Comparison of ENCODE assay signal across 8 cellular contexts in genomic region chr18:46281185-46282176, GRCh38.
A peak's percentile ranks its signal among the peaks of the same experiment; 100 is the strongest.
DNase-seq lines count a peak whose midpoint lies in the region; ATAC-seq and TF ChIP-seq lines count a peak whose summit lies in the region.

No MANE protein-coding gene starts in this region.

- DNase-seq in LNCaP clone FGC (ENCODE audit: low read depth) (peak; percentile 47), SJCRH30 (peak; percentile 56 to 78), germinal center (ENCODE audit: low spot score) (peak; percentile 60), trophoblast cell (peak; percentile 66 to 80), uterus (peak in 1 of 2 donors; percentile 38)
- peak in 3 of 4 experiments; percentile 4 to 43 (median 32) for DNase-seq in activated naive CD4-positive, alpha-beta T cell (lab: John Stamatoyannopoulos, UW)

- H3K4me3 ChIP-seq in DOHH2 (ENCODE audit: low read length) (no peak overlapping the region), LNCaP clone FGC (ENCODE audit: low read depth, low read length) (no peak overlapping the region), SJCRH30 (no peak overlapping the region), trophoblast cell (ENCODE audit: low read depth, low read length) (no peak overlapping the region), uterus (no peak overlapping the region)

- no peaks in the 10 kb centered on the region for H3K9me2 ChIP-seq in DOHH2 (replicated peaks; ENCODE audit: control insufficient read depth, low read length)

- H4K20me1 ChIP-seq in DOHH2 (ENCODE audit: control insufficient read depth, insufficient read depth, low read depth, low read length) = no peaks in the 10 kb centered on the region

- H3K4me2 ChIP-seq in DOHH2 (ENCODE audit: low read length) (no peak overlapping the region), trophoblast cell (ENCODE audit: low read length) (no peak overlapping the region)

- no peak overlapping the region for H4K91ac ChIP-seq in trophoblast cell (ENCODE audit: low read depth, low read length)

- H3K4ac ChIP-seq in trophoblast cell (ENCODE audit: low read depth, low read length) = no peak overlapping the region

- ATAC-seq in GM21737 (IDR thresholded peaks at IDR 0.05; ENCODE audit: unreplicated experiment) = peak; percentile 66

- H3K14ac ChIP-seq in trophoblast cell (ENCODE audit: low read length) = no peak overlapping the region

- TF ChIP-seq POLR2A in uterus (IDR thresholded peaks at IDR 0.05) = no peak

- H3K79me2 ChIP-seq in DOHH2 (ENCODE audit: control insufficient read depth, low read length) = no peaks in the 10 kb centered on the region
- no peaks in the 10 kb centered on the region for H3K79me2 ChIP-seq in trophoblast cell (ENCODE audit: control insufficient read depth, insufficient read depth, low read length, poor library complexity)

- H3K23ac ChIP-seq in trophoblast cell (ENCODE audit: low read length) = no peak overlapping the region

- no peak overlapping the region for H2AFZ ChIP-seq in trophoblast cell (ENCODE audit: insufficient read depth, low read length, poor library complexity)

- no peaks in the 10 kb centered on the region for H3F3A ChIP-seq in DOHH2 (ENCODE audit: control insufficient read depth, insufficient read depth)

- no peak overlapping the region for H4K8ac ChIP-seq in trophoblast cell (ENCODE audit: low read depth, low read length)

- no peaks in the 10 kb centered on the region for H3K4me1 ChIP-seq in DOHH2 (ENCODE audit: control insufficient read depth, low read length)
- H3K4me1 ChIP-seq in SJCRH30 = peaks cover 8% of the 10 kb centered on the region
- peaks cover 0 to 4% of the 10 kb centered on the region in 2 experiments for H3K4me1 ChIP-seq in trophoblast cell (ENCODE audit: control insufficient read depth in 1 of 2, insufficient read depth in 2 of 2, low read length in 2 of 2)
- H3K4me1 ChIP-seq in uterus = no peaks in the 10 kb centered on the region

- H3K18ac ChIP-seq in trophoblast cell (ENCODE audit: low read length) = no peak overlapping the region

- H2BK5ac ChIP-seq in trophoblast cell (ENCODE audit: low read depth, low read length, poor library complexity) = no peak overlapping the region

- H3K9me3 ChIP-seq in DOHH2 (ENCODE audit: control insufficient read depth, insufficient read depth, low read length) (no peaks in the 10 kb centered on the region), SJCRH30 (replicated peaks) (no peaks in the 10 kb centered on the region), trophoblast cell (ENCODE audit: insufficient read depth, low read depth, low read length) (no peaks in the 10 kb centered on the region), uterus (no peaks in the 10 kb centered on the region)

- H2BK12ac ChIP-seq in trophoblast cell (ENCODE audit: low read length) = no peak overlapping the region

- H3K36me3 ChIP-seq in DOHH2 (ENCODE audit: control insufficient read depth, low read length) (no peaks in the 10 kb centered on the region), SJCRH30 (no peaks in the 10 kb centered on the region), trophoblast cell (ENCODE audit: control insufficient read depth in 1 of 2, insufficient read depth in 2 of 2, low read length in 2 of 2) (no peaks in the 10 kb centered on the region), uterus (no peaks in the 10 kb centered on the region)

- no peak overlapping the region for H2BK120ac ChIP-seq in trophoblast cell (ENCODE audit: insufficient read depth, low read length, poor library complexity)

- H3K27me3 ChIP-seq in DOHH2 (ENCODE audit: control insufficient read depth, low read length) (peaks cover 3% of the 10 kb centered on the region; the same call in 1 of the 2 replicates), SJCRH30 (no peaks in the 10 kb centered on the region), trophoblast cell (ENCODE audit: insufficient read depth, low read length) (no peaks in the 10 kb centered on the region), uterus (no peaks in the 10 kb centered on the region)

- WGBS in trophoblast cell (ENCODE audit: extremely low coverage, insufficient coverage, insufficient read length) = no CpG with 5 or more reads among the region's 15 CpGs

- H3K27ac ChIP-seq in DOHH2 (ENCODE audit: low read depth, low read length) (no peak overlapping the region), SJCRH30 (no peak overlapping the region), trophoblast cell (ENCODE audit: low read depth, low read length) (no peak overlapping the region), uterus (no peak overlapping the region)

- no peaks in the 10 kb centered on the region for H3K79me1 ChIP-seq in trophoblast cell (ENCODE audit: low read length)

- intact Hi-C loops in uterus (cut with DNase I; ENCODE audit: low total_unique reads) = no loop called here

- no peak overlapping the region for H3K9ac ChIP-seq in trophoblast cell (ENCODE audit: low read length)

- H4K12ac ChIP-seq in trophoblast cell (ENCODE audit: low read depth, low read length) = no peak overlapping the region

- TF ChIP-seq CTCF in DOHH2 (IDR thresholded peaks at IDR 0.05; ENCODE audit: low read depth, low read length, poor library complexity, severe bottlenecking) = peak; percentile 80
- peak; percentile 94 for TF ChIP-seq CTCF in LNCaP clone FGC (IDR thresholded peaks at IDR 0.05; ENCODE audit: control insufficient read depth, extremely low read depth, insufficient read depth)
- peak; percentile 56 to 74 (median 68) for TF ChIP-seq CTCF in uterus (IDR thresholded peaks at IDR 0.05)

- H2AK5ac ChIP-seq in trophoblast cell (ENCODE audit: low read length) = no peak overlapping the region
